ENCODE assay signal across 30 cellular contexts in the genomic region with DNA sequence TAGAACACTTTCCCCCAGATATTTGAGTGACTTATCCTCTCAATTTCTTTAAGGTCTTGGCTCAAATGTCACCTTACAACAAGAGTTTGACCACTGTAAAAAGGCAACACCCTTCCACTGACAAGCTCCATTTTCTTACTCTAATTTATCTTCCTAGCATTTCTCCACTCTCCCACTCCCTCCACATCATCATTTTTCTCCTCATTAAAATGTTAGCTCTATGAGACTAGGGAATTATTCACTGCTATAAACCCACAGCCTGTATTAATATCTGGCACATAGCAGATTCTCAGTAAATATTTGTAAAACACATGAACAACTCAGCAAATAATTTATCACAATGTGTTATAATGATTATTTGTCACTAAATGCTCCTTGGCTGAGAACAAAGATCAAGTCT.
"Had no signal": no experiment of that assay in that cellular context is flagged by ENCODE, and none has a peak within 500 bp of the region (broad histone marks: within the 10 kb centered on the region; RNA-seq: fewer than 3 reads in every experiment).

No MANE protein-coding gene starts in this region.

- H3K27me3 ChIP-seq: adrenal gland, ascending aorta, body of pancreas, brain microvascular endothelial cell, breast epithelium, cardiac muscle cell had no signal

- ATAC-seq: activated naive CD4-positive, alpha-beta T cell treated with anti-CD3 and anti-CD28 coated beads, Interleukin-2, amount 50 U/mL, for 72 hours; activated naive CD8-positive, alpha-beta T cell treated with anti-CD3 and anti-CD28 coated beads, Interleukin-2, amount 50 U/mL, for 24 hours; activated T-cell treated with anti-CD3 and anti-CD28 coated beads, Interleukin-2, amount 50 U/mL, for 4 hours; activated T-cell treated with anti-CD3 and anti-CD28 coated beads, Interleukin-2, amount 50 U/mL, for 72 hours; activated T-helper 17 cell treated with anti-CD3 and anti-CD28 coated beads, Interleukin-2, amount 50 U/mL, for 72 hours; body of pancreas had no signal

- DNase-seq: activated effector memory CD4-positive, alpha-beta T cell treated with anti-CD3 and anti-CD28 coated beads, Interleukin-2, amount 50 U/mL, for 16 hours; activated effector memory CD4-positive, alpha-beta T cell treated with Interleukin-2 at 50 U/mL for 16 hours; activated gamma-delta T cell; activated gamma-delta T cell treated with Interleukin-2 at 50 U/mL for 16 hours; activated naive CD4-positive, alpha-beta T cell; activated naive CD4-positive, alpha-beta T cell treated with anti-CD3 and anti-CD28 coated beads for 36 hours; activated naive CD4-positive, alpha-beta T cell treated with anti-CD3 and anti-CD28 coated beads, Interleukin-2, amount 10 ng/mL, durations not matched to agents 7 days and 5 days; activated naive CD4-positive, alpha-beta T cell treated with anti-CD3 and anti-CD28 coated beads, Interleukin-2, amount 50 U/mL, for 16 hours; activated naive CD4-positive, alpha-beta T cell treated with Interleukin-2 at 50 U/mL for 16 hours; activated naive CD8-positive, alpha-beta T cell treated with anti-CD3 and anti-CD28 coated beads for 36 hours; activated naive CD8-positive, alpha-beta T cell treated with anti-CD3 and anti-CD28 coated beads, Interleukin-2, amount 10 ng/mL, durations not matched to agents 7 days and 5 days; activated naive CD8-positive, alpha-beta T cell treated with anti-CD3 and anti-CD28 coated beads, Interleukin-2, amount 50 U/mL, for 24 hours; activated T-cell treated with anti-CD3 and anti-CD28 coated beads, Interleukin-2, amount 50 U/mL, for 4 hours; activated T-cell treated with anti-CD3 and anti-CD28 coated beads, Interleukin-2, amount 50 U/mL, for 48 hours; activated T-cell treated with anti-CD3 and anti-CD28 coated beads, Interleukin-2, amount 50 U/mL, for 72 hours; adrenal gland; amniotic stem cell; amygdala; anterior cingulate cortex; aorta; body of pancreas; brain microvascular endothelial cell; caudate nucleus; central memory CD4-positive, alpha-beta T cell; cerebellar nuclear complex had no signal

- H3K27ac ChIP-seq: adrenal gland, ascending aorta, body of pancreas, brain microvascular endothelial cell, breast epithelium, cardiac muscle cell had no signal

- H3K36me3 ChIP-seq: adrenal gland, ascending aorta, brain microvascular endothelial cell, breast epithelium, cardiac muscle cell had no signal

- H3K4me3 ChIP-seq: adrenal gland, ascending aorta, body of pancreas, breast epithelium, cardiac muscle cell had no signal

- H3K4me1 ChIP-seq: ascending aorta, breast epithelium had no signal

- H3K9me3 ChIP-seq: body of pancreas had no signal
